ENCODE assay signal across 9 cellular contexts in genomic region chr6:53544050-53544499, GRCh38. TPM values are rescaled to one million over a fixed set of nuclear protein-coding genes. Genes with fewer than 3 reads are reported as not detected.
A peak's percentile ranks its signal among the peaks of the same experiment; 100 is the strongest.
DNase-seq lines count a peak whose midpoint lies in the region; FAIRE-seq and TF ChIP-seq lines count a peak whose summit lies in the region.
"Had no signal": no experiment of that assay in that cellular context is flagged by ENCODE, and none has a peak within 500 bp of the region (broad histone marks: within the 10 kb centered on the region; RNA-seq: fewer than 3 reads in every experiment).

No MANE protein-coding gene starts in this region.

- DNase-seq in DMS 273 (lab: John Stamatoyannopoulos, UW; ENCODE audit: unreplicated experiment), result peak; percentile 68
- DNase-seq in DMS 273 treated with DMSO at 0.1 percent for 48 hours (lab: John Stamatoyannopoulos, UW), result no peak
- DNase-seq in NCI-H748 (lab: John Stamatoyannopoulos, UW; ENCODE audit: unreplicated experiment), result peak; percentile 62
- peak; percentile 13 to 24 for DNase-seq in cardiac fibroblast (ENCODE audit: low read depth in 2 of 2)
- peak in 1 of 2 experiments; percentile 46 for DNase-seq in mesothelial cell of epicardium (ENCODE audit: low spot score in 2 of 2, unreplicated experiment in 2 of 2)
- DNase-seq in AG08396 (ENCODE audit: low spot score), result no peak
- no peak for DNase-seq in NCI-H1694 (lab: John Stamatoyannopoulos, UW)
- DNase-seq in H54 (ENCODE audit: insufficient read length, low spot score), result no peak

- TF ChIP-seq POLR2A in H54 (IDR thresholded peaks at IDR 0.05; ENCODE audit: low read depth, low read length), result no peak

- H3K27ac Mint-ChIP-seq in mesothelial cell of epicardium, result peak overlapping the region; percentile 94

- no peaks in the 10 kb centered on the region for H3K9me3 Mint-ChIP-seq in mesothelial cell of epicardium

- FAIRE-seq in H54 (lab: Jason Lieb, UNC), result no peak
- FAIRE-seq: A204.1 had no signal

- peaks cover 38% of the 10 kb centered on the region for H3K4me1 Mint-ChIP-seq in mesothelial cell of epicardium

- peaks cover 11% of the 10 kb centered on the region for H3K27me3 Mint-ChIP-seq in mesothelial cell of epicardium (ENCODE audit: low read depth)

- peak overlapping the region; percentile 83 to 91 for H3K4me3 ChIP-seq in cardiac fibroblast (replicated peaks in 1 of 2; ENCODE audit: low read depth in 2 of 2, low read length in 2 of 2)

- H3K4me3 Mint-ChIP-seq in mesothelial cell of epicardium, result peak overlapping the region; percentile 94

- TF ChIP-seq CTCF in cardiac fibroblast (IDR thresholded peaks at IDR 0.05; ENCODE audit: low read depth, low read length) (no peak), mesothelial cell of epicardium (IDR thresholded peaks at IDR 0.05; ENCODE audit: unreplicated experiment) (no peak)

- no peaks in the 10 kb centered on the region for H3K36me3 Mint-ChIP-seq in mesothelial cell of epicardium

RNA-seq across cellular contexts. Expression of gene GCLC, which starts 0.8 kb away (rescaled TPM):
- 18.7 to 27.5 TPM (median 23.5 TPM) in 3 replicates for total RNA-seq in mesothelial cell of epicardium

Comparison
In these comparisons a context has a peak if more than half of its experiments do, and no peak if none do; other contexts are left out.
1. DNase-seq: peak in DMS 273 (single experiment), NCI-H748 (single experiment) and cardiac fibroblast (2 of 2); none in DMS 273 treated with DMSO at 0.1 percent for 48 hours (single experiment), AG08396 (single experiment), NCI-H1694 (single experiment) and H54 (single experiment).